In genomic region chr18:35478520-35479435, GRCh38 we compare ENCODE assay signal across 8 cellular contexts. TPM values are rescaled to one million over a fixed set of nuclear protein-coding genes. Genes with fewer than 3 reads are reported as not detected.
DNase-seq lines count a peak whose midpoint lies in the region; ATAC-seq and TF ChIP-seq lines count a peak whose summit lies in the region.

No MANE protein-coding gene starts in this region.

- H3K36me3 ChIP-seq in smooth muscle cell (ENCODE audit: low read depth) (no peaks in the 10 kb centered on the region), endodermal cell (ENCODE audit: control insufficient read depth, insufficient read depth, low read length) (peaks cover 28% of the 10 kb centered on the region)

- H3K9ac ChIP-seq in smooth muscle cell (ENCODE audit: low read depth) (peak overlapping the region; percentile 63), endodermal cell (ENCODE audit: extremely low read depth, low read length, poor library complexity, severe bottlenecking) (no peak overlapping the region)

- H3K9me3 ChIP-seq in smooth muscle cell (replicated peaks; ENCODE audit: low read depth), result no peaks in the 10 kb centered on the region
- peaks cover 3% of the 10 kb centered on the region for H3K9me3 ChIP-seq in endodermal cell (ENCODE audit: control insufficient read depth, low read length)

- 57% methylated on average over 8 of the region's 8 CpGs for WGBS in smooth muscle cell (ENCODE audit: low lambda C conversion rate)
- 87 to 97% methylated on average over 5 to 8 of the region's 8 CpGs for WGBS in endodermal cell (ENCODE audit: insufficient coverage in 1 of 2, insufficient read length in 1 of 2), 2 experiments

- H3K4me1 ChIP-seq in smooth muscle cell (ENCODE audit: low read depth), result peaks cover 7% of the 10 kb centered on the region
- H3K4me1 ChIP-seq in endodermal cell (ENCODE audit: control insufficient read depth, insufficient read depth, low read length), result peaks cover 5% of the 10 kb centered on the region

- peaks cover 21% of the 10 kb centered on the region for H3K36me3 Mint-ChIP-seq in endodermal cell (ENCODE audit: low read depth)

- H3K27me3 ChIP-seq in smooth muscle cell (ENCODE audit: low read depth) (no peaks in the 10 kb centered on the region), endodermal cell (ENCODE audit: control insufficient read depth, insufficient read depth, low read length, poor library complexity, severe bottlenecking) (no peaks in the 10 kb centered on the region)

- TF ChIP-seq CTCF in fibroblast of the aortic adventitia (IDR thresholded peaks at IDR 0.05; ENCODE audit: insufficient read depth, low read length) (no peak), smooth muscle cell (IDR thresholded peaks at IDR 0.05; ENCODE audit: borderline replicate concordance, insufficient read depth, poor library complexity, severe bottlenecking) (no peak), endodermal cell (conservative IDR thresholded peaks at IDR 0.05) (no peak)

- H3K27ac Mint-ChIP-seq in endodermal cell, result no peak overlapping the region

- H3K4me2 ChIP-seq in smooth muscle cell, result peak overlapping the region; percentile 35

- DNase-seq in 8988T (peak; percentile 43), T1000 (lab: John Stamatoyannopoulos, UW) (peak; percentile 9), fibroblast of the aortic adventitia (ENCODE audit: low read depth) (peak; percentile 59), smooth muscle cell (lab: John Stamatoyannopoulos, UW; ENCODE audit: unreplicated experiment) (no peak), endodermal cell (no peak)

- no peaks in the 10 kb centered on the region for H3K27me3 Mint-ChIP-seq in endodermal cell (ENCODE audit: insufficient read depth)

- H3K4me3 Mint-ChIP-seq in endodermal cell, result no peak overlapping the region

- H3K4me1 Mint-ChIP-seq in endodermal cell, result peaks cover 13% of the 10 kb centered on the region

- ATAC-seq in GM18909 (IDR thresholded peaks at IDR 0.05; ENCODE audit: poor library complexity, unreplicated experiment) (peak; percentile 52), HG03457 (IDR thresholded peaks at IDR 0.05; ENCODE audit: unreplicated experiment) (no peak), HG03571 (IDR thresholded peaks at IDR 0.05; ENCODE audit: unreplicated experiment) (no peak)

- peaks cover 12% of the 10 kb centered on the region for H3K79me2 ChIP-seq in smooth muscle cell (ENCODE audit: low read depth)

- H3K4me3 ChIP-seq in fibroblast of the aortic adventitia (ENCODE audit: low read depth, low read length) (no peak overlapping the region), smooth muscle cell (peak overlapping the region; percentile 10), endodermal cell (ENCODE audit: low read length) (no peak overlapping the region)

- no peaks in the 10 kb centered on the region for H3K9me3 Mint-ChIP-seq in endodermal cell

- H2AFZ ChIP-seq in smooth muscle cell (ENCODE audit: low read depth), result no peak overlapping the region

- H4K20me1 ChIP-seq in smooth muscle cell (ENCODE audit: low read depth), result no peaks in the 10 kb centered on the region

- H3K27ac ChIP-seq in smooth muscle cell (ENCODE audit: low read depth), result peak overlapping the region; percentile 91
- H3K27ac ChIP-seq in endodermal cell (ENCODE audit: low read depth, low read length), result no peak overlapping the region

- peaks cover 3% of the 10 kb centered on the region for H3F3A ChIP-seq in smooth muscle cell (ENCODE audit: low read depth)

RNA-seq across cellular contexts. Expression of gene INO80C, which starts 19.0 kb away (rescaled TPM):
- total RNA-seq in fibroblast of the aortic adventitia (ENCODE audit: low replicate concordance) (2.9 and 4.8 TPM in 2 replicates), smooth muscle cell (4.8 and 6.8 TPM in 2 replicates), endodermal cell (10 to 100 TPM; 31.1 to 31.9 TPM)
- polyA plus RNA-seq in smooth muscle cell, result 13.9 and 19.2 TPM in 2 replicates
- polyA plus RNA-seq in endodermal cell (2013, experiment 1 of 2), result 32.4 TPM
- polyA plus RNA-seq in endodermal cell (2013, experiment 2 of 2), result 27.4 TPM

Comparison
In these comparisons a context has a peak if more than half of its experiments do, and no peak if none do; other contexts are left out.
1. DNase-seq: peak in 8988T (single experiment), T1000 (single experiment) and fibroblast of the aortic adventitia (single experiment); none in smooth muscle cell (single experiment) and endodermal cell (single experiment).